In genomic region chr17:31148205-31148604, GRCh38 we compare ENCODE assay signal across 16 cellular contexts.
"Had no signal": no experiment of that assay in that cellular context is flagged by ENCODE, and none has a peak within 500 bp of the region (broad histone marks: within the 10 kb centered on the region; RNA-seq: fewer than 3 reads in every experiment).

No MANE protein-coding gene starts in this region.

- H3K4me1 Mint-ChIP-seq: activated CD4-positive, alpha-beta T cell treated with anti-CD3 and anti-CD28 coated beads for 36 hours; stimulated activated naive CD8-positive, alpha-beta T cell treated with anti-CD3 and anti-CD28 coated beads, Interleukin-15, amount 100 ng/mL, for 72 hours had no signal

- H3K9me3 Mint-ChIP-seq: stimulated activated naive CD8-positive, alpha-beta T cell treated with anti-CD3 and anti-CD28 coated beads, Interleukin-15, amount 100 ng/mL, for 72 hours had no signal

- H3K36me3 ChIP-seq: upper lobe of right lung had no signal

- H3K9me3 ChIP-seq: esophagus squamous epithelium, sigmoid colon, upper lobe of right lung had no signal

- H3K27ac Mint-ChIP-seq: activated CD4-positive, alpha-beta memory T cell treated with anti-CD3 and anti-CD28 coated beads for 36 hours; activated CD4-positive, alpha-beta T cell treated with anti-CD3 and anti-CD28 coated beads for 36 hours; activated CD8-positive, alpha-beta memory T cell treated with anti-CD3 and anti-CD28 coated beads, Interleukin-2, amount 10 ng/mL, durations not matched to agents 7 days and 5 days; immature natural killer cell; stimulated activated naive CD8-positive, alpha-beta T cell treated with anti-CD3 and anti-CD28 coated beads, Interleukin-15, amount 100 ng/mL, for 72 hours had no signal

- H3K4me3 Mint-ChIP-seq: activated CD4-positive, alpha-beta memory T cell treated with anti-CD3 and anti-CD28 coated beads for 36 hours; activated CD4-positive, alpha-beta T cell treated with anti-CD3 and anti-CD28 coated beads for 36 hours; activated CD8-positive, alpha-beta memory T cell treated with anti-CD3 and anti-CD28 coated beads, Interleukin-2, amount 10 ng/mL, durations not matched to agents 7 days and 5 days; immature natural killer cell; stimulated activated naive CD8-positive, alpha-beta T cell treated with anti-CD3 and anti-CD28 coated beads, Interleukin-15, amount 100 ng/mL, for 72 hours had no signal

- H3K36me3 Mint-ChIP-seq: activated CD4-positive, alpha-beta memory T cell treated with anti-CD3 and anti-CD28 coated beads for 36 hours had no signal

- H3K27me3 Mint-ChIP-seq: activated CD4-positive, alpha-beta memory T cell treated with anti-CD3 and anti-CD28 coated beads for 36 hours; activated CD4-positive, alpha-beta T cell treated with anti-CD3 and anti-CD28 coated beads for 36 hours; activated CD8-positive, alpha-beta memory T cell treated with anti-CD3 and anti-CD28 coated beads, Interleukin-2, amount 10 ng/mL, durations not matched to agents 7 days and 5 days; stimulated activated naive CD8-positive, alpha-beta T cell treated with anti-CD3 and anti-CD28 coated beads, Interleukin-15, amount 100 ng/mL, for 72 hours had no signal

- H3K27me3 ChIP-seq: esophagus squamous epithelium, foreskin keratinocyte, sigmoid colon, upper lobe of right lung had no signal

- H3K27ac ChIP-seq: coronary artery, esophagus squamous epithelium, foreskin keratinocyte, sigmoid colon, upper lobe of right lung had no signal

- ATAC-seq: activated CD4-positive, alpha-beta T cell treated with anti-CD3 and anti-CD28 coated beads for 36 hours; activated CD8-positive, alpha-beta memory T cell treated with anti-CD3 and anti-CD28 coated beads, Interleukin-2, amount 10 ng/mL, durations not matched to agents 7 days and 5 days; foreskin keratinocyte; stimulated activated naive CD8-positive, alpha-beta T cell treated with anti-CD3 and anti-CD28 coated beads, Interleukin-15, amount 100 ng/mL, for 72 hours; upper lobe of right lung had no signal

- DNase-seq: activated CD4-positive, alpha-beta memory T cell treated with anti-CD3 and anti-CD28 coated beads for 36 hours; activated CD4-positive, alpha-beta T cell treated with anti-CD3 and anti-CD28 coated beads for 36 hours; activated CD8-positive, alpha-beta memory T cell treated with anti-CD3 and anti-CD28 coated beads, Interleukin-2, amount 10 ng/mL, durations not matched to agents 7 days and 5 days; activated naive CD4-positive, alpha-beta T cell treated with anti-CD3 and anti-CD28 coated beads, Interleukin-2, amount 50 U/mL, for 16 hours; activated T-cell treated with anti-CD3 and anti-CD28 coated beads, Interleukin-2, amount 50 U/mL, for 1 hour; caudate nucleus; effector CD4-positive, alpha-beta T cell; esophagus squamous epithelium; foreskin keratinocyte; glutamatergic neuron; immature natural killer cell; sigmoid colon; stimulated activated CD4-positive, alpha-beta T cell treated with anti-CD3 and anti-CD28 coated beads, Interleukin-1b, Interleukin-23, amount 100 ng/mL, for 48 hours; stimulated activated naive CD8-positive, alpha-beta T cell treated with anti-CD3 and anti-CD28 coated beads, Interleukin-15, amount 100 ng/mL, for 72 hours; upper lobe of right lung had no signal

- H3K4me3 ChIP-seq: coronary artery, esophagus squamous epithelium, sigmoid colon, upper lobe of right lung had no signal

- H3K4me1 ChIP-seq: esophagus squamous epithelium, foreskin keratinocyte, sigmoid colon, upper lobe of right lung had no signal
